10 cellular contexts compared by ENCODE assay signal in the genomic region with DNA sequence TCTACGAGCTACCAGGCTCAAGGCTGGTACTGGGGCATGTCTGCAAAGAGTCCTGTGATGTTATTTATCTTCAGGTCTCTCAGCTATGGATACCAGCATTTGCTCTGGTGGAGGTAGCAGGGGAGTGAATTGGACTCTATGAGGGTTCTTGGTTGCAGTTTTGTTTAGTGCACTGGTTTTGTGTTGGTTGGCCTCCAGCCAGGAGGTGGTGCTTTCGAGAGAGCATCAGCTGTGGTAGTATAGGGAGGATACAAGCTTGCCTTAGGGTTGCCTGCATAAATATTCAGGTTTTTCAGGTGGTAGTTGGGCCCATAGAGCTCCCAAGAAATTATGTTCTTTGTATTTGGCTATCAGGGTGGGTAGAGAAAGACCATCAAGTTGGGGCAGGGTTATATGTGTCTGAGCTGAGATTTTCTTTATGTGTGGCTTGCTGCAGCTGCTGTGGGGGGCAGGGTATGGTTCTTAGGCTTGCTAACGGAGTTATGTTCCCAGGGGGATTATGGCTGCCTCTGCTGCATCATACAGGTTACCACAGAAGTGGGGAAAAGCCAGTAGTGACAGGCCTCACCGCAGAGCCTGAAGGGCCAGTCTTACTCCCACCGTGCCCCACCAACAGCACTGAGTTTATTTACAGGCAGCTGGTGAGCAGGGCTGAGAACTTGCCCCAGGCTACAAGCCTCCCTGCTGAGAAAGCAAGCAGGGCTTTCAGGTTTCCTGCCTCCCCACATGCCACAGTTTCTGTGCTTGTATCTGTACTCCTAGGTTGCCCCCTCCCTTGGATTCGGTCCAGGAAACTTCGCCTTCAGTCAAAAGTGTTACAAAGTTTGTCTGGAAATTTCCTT. TPM values are rescaled to one million over a fixed set of nuclear protein-coding genes. Genes with fewer than 3 reads are reported as not detected.
A peak's percentile ranks its signal among the peaks of the same experiment; 100 is the strongest.
DNase-seq lines count a peak whose midpoint lies in the region; ATAC-seq and TF ChIP-seq lines count a peak whose summit lies in the region.
"Had no signal": no experiment of that assay in that cellular context is flagged by ENCODE, and none has a peak within 500 bp of the region (broad histone marks: within the 10 kb centered on the region; RNA-seq: fewer than 3 reads in every experiment).

No MANE protein-coding gene starts in this region.

- POLR2A ChIA-PET in HEK293T (lab: Yijun Ruan, JAX): interaction anchor here (2.8 kb wide), 1 partner anchor 9 kb away, joined by 12 read pairs; a partner anchor contains a TSS
- POLR2A ChIA-PET in CD4-positive, alpha-beta memory T cell (lab: Charles Lee; ENCODE audit: partially characterized antibody): interaction anchor here (2.0 kb wide), 1 partner anchor 9 kb away, joined by 6 read pairs; a partner anchor contains a TSS

- peaks cover 4 to 12% of the 10 kb centered on the region in 2 donors for H3K27me3 Mint-ChIP-seq in CD4-positive, alpha-beta memory T cell

- no peaks in the 10 kb centered on the region for H3K27me3 ChIP-seq in dorsolateral prefrontal cortex
- no peaks in the 10 kb centered on the region for H3K27me3 ChIP-seq in CD4-positive, alpha-beta memory T cell (ENCODE audit: insufficient read depth, low read length)
- H3K27me3 ChIP-seq: upper lobe of right lung had no signal

- no peak overlapping the region for H3K27ac ChIP-seq in dorsolateral prefrontal cortex
- no peak overlapping the region for H3K27ac ChIP-seq in CD4-positive, alpha-beta memory T cell (ENCODE audit: low read depth, low read length)
- H3K27ac ChIP-seq: upper lobe of right lung had no signal

- intact Hi-C loops in dorsolateral prefrontal cortex (cut with DNase I): no loop called here
- intact Hi-C loops in CD4-positive, alpha-beta memory T cell (cut with micrococcal nuclease): no loop called here

- ATAC-seq in GM18520 (IDR thresholded peaks at IDR 0.05; ENCODE audit: unreplicated experiment) (peak; percentile 86), HG03520 (IDR thresholded peaks at IDR 0.05; ENCODE audit: unreplicated experiment) (no peak)
- ATAC-seq: upper lobe of right lung had no signal

- no peak overlapping the region for H3K4me3 Mint-ChIP-seq in CD4-positive, alpha-beta memory T cell

- H3K4me1 Mint-ChIP-seq in CD4-positive, alpha-beta memory T cell: peaks cover 7% of the 10 kb centered on the region in 4 donors

- H3K36me3 Mint-ChIP-seq in CD4-positive, alpha-beta memory T cell: peaks cover 4 to 16% of the 10 kb centered on the region in 2 donors

- H3K9me3 ChIP-seq in CD4-positive, alpha-beta memory T cell (ENCODE audit: control insufficient read depth in 1 of 2, low read length in 2 of 2): no peaks in the 10 kb centered on the region
- H3K9me3 ChIP-seq: upper lobe of right lung had no signal

- no peaks in the 10 kb centered on the region for H3K36me3 ChIP-seq in CD4-positive, alpha-beta memory T cell (ENCODE audit: insufficient read depth, low read length)
- H3K36me3 ChIP-seq: upper lobe of right lung had no signal

- H3K27ac Mint-ChIP-seq in CD4-positive, alpha-beta memory T cell: no peak overlapping the region

- peaks cover 0 to 23% (median 16%) of the 10 kb centered on the region in 8 donors for H3K9me3 Mint-ChIP-seq in CD4-positive, alpha-beta memory T cell

- TF ChIP-seq CTCF in dorsolateral prefrontal cortex (IDR thresholded peaks at IDR 0.05 in 54 of 56, conservative IDR thresholded peaks at IDR 0.05 in 2 of 56; ENCODE audit: low read depth in 1 of 56, partially characterized antibody in 56 of 56): no peak

- peaks cover 7% of the 10 kb centered on the region for H3K4me1 ChIP-seq in CD4-positive, alpha-beta memory T cell (ENCODE audit: insufficient read depth, low read length)
- H3K4me1 ChIP-seq: upper lobe of right lung had no signal

- H3K4me3 ChIP-seq in dorsolateral prefrontal cortex: no peak overlapping the region
- no peak overlapping the region for H3K4me3 ChIP-seq in CD4-positive, alpha-beta memory T cell (ENCODE audit: low read length in 2 of 2)
- H3K4me3 ChIP-seq: upper lobe of right lung had no signal

- CTCF ChIA-PET in HEK293T (lab: Yijun Ruan, JAX): interaction anchor here (0.5 to 0.6 kb wide), 2 partner anchors 38 to 689 kb away, joined by 3 read pairs; no protein-coding TSS in a partner anchor
- CTCF ChIA-PET in CD4-positive, alpha-beta memory T cell (lab: Charles Lee; ENCODE audit: partially characterized antibody): no interaction called here

- DNase-seq in HEK293T (ENCODE audit: extremely low spot score) (peak; percentile 9), NCI-H1436 treated with DMSO at 0.1 percent for 48 hours (lab: John Stamatoyannopoulos, UW) (peak; percentile 36), iris pigment epithelial cell (ENCODE audit: low read depth) (peak; percentile 48), dorsolateral prefrontal cortex (no peak), NCI-H1694 (lab: John Stamatoyannopoulos, UW) (no peak)
- DNase-seq in CD4-positive, alpha-beta memory T cell: no peak
- DNase-seq: upper lobe of right lung had no signal

TF ChIP-seq in HEK293T, 16 proteins besides CTCF, POLR2A, EP300 and RAD21:
- TF ChIP-seq ZNF384 (IDR thresholded peaks at IDR 0.05) (no peak), FOXA1 (IDR thresholded peaks at IDR 0.05) (no peak), HDGF (IDR thresholded peaks at IDR 0.05; ENCODE audit: borderline replicate concordance) (no peak), TARDBP (IDR thresholded peaks at IDR 0.05) (no peak), L3MBTL2 (conservative IDR thresholded peaks at IDR 0.05) (no peak), NFRKB (IDR thresholded peaks at IDR 0.05) (no peak)
- TF ChIP-seq, protein P1, sequence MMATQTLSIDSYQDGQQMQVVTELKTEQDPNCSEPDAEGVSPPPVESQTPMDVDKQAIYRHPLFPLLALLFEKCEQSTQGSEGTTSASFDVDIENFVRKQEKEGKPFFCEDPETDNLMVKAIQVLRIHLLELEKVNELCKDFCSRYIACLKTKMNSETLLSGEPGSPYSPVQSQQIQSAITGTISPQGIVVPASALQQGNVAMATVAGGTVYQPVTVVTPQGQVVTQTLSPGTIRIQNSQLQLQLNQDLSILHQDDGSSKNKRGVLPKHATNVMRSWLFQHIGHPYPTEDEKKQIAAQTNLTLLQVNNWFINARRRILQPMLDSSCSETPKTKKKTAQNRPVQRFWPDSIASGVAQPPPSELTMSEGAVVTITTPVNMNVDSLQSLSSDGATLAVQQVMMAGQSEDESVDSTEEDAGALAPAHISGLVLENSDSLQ (IDR thresholded peaks at IDR 0.05): no peak

RNA-seq across cellular contexts. Expression of a gene that starts 9.8 kb away (rescaled TPM):
- 10 to 100 TPM in 119 of 120 experiments, 1 to 10 TPM in 1; 9.8 to 40.5 (median 21.9) TPM for total RNA-seq in dorsolateral prefrontal cortex
- total RNA-seq in CD4-positive, alpha-beta memory T cell: 10 to 100 TPM; 38.2 to 40.8 TPM
- polyA plus RNA-seq in CD4-positive, alpha-beta memory T cell: 10 to 100 TPM; 17.9 to 26.8 TPM

RNA-seq across cellular contexts. Expression of a gene that starts 50.4 kb away (rescaled TPM):
- total RNA-seq in dorsolateral prefrontal cortex: 10 to 100 TPM in 112 of 120 experiments, 1 to 10 TPM in 8; 4.5 to 44.2 (median 17.9) TPM
- total RNA-seq in CD4-positive, alpha-beta memory T cell: not detected
- polyA plus RNA-seq in CD4-positive, alpha-beta memory T cell: not detected
- total RNA-seq: fibroblast of lung, upper lobe of right lung had no signal
- polyA plus RNA-seq: fibroblast of lung had no signal

Comparison
In these comparisons a context has a peak if more than half of its experiments do, and no peak if none do; other contexts are left out.
1. DNase-seq: peak in HEK293T (single experiment), NCI-H1436 treated with DMSO at 0.1 percent for 48 hours (single experiment) and iris pigment epithelial cell (single experiment); none in dorsolateral prefrontal cortex (0 of 10), CD4-positive, alpha-beta memory T cell (0 of 5) and NCI-H1694 (single experiment).
2. RNA of a gene that starts 50.4 kb away (total RNA-seq): 4.5 to 44.2 TPM in dorsolateral prefrontal cortex; not detected in CD4-positive, alpha-beta memory T cell; every median in the first group is over 4 times any median in the second.